In the genomic region with DNA sequence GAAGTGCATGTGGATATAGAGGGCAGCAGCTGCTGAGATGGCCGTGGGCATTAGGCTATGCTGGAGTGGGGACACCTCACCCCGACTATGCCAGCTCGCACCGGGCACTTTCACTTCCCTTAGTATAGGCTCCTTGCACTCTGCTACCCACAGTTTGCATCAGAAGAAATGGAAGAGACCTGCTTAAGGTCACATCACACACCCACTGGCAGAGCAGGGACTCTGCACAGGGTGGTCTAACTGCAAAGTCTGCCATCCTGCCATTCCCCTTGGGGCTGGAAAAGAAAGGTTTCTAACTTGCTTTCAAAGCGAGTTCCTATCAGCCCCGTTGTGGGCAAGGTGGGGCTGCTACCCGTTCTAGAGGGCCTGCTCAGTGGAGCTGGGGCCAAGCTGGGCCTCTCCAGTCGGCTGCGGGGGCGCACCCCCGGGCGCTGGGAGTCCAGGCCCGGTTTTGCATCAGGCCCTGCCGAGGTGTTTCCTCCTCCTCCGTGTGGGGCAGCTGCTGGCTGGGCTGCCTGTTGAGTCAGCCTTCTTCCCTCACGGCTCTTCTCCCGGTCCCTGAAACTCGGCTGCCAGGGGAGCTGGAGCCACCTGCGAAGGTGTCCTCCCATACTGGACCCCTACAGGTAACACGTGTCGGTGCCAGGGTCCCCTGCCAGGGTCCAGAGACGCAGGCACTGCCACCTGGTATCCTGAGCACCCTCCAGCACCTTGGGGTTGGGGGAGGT, we compare ENCODE assay signal across 8 cellular contexts. TPM values are rescaled to one million over a fixed set of nuclear protein-coding genes. Genes with fewer than 3 reads are reported as not detected.
DNase-seq lines count a peak whose midpoint lies in the region; ATAC-seq and TF ChIP-seq lines count a peak whose summit lies in the region.

A gene with protein sequence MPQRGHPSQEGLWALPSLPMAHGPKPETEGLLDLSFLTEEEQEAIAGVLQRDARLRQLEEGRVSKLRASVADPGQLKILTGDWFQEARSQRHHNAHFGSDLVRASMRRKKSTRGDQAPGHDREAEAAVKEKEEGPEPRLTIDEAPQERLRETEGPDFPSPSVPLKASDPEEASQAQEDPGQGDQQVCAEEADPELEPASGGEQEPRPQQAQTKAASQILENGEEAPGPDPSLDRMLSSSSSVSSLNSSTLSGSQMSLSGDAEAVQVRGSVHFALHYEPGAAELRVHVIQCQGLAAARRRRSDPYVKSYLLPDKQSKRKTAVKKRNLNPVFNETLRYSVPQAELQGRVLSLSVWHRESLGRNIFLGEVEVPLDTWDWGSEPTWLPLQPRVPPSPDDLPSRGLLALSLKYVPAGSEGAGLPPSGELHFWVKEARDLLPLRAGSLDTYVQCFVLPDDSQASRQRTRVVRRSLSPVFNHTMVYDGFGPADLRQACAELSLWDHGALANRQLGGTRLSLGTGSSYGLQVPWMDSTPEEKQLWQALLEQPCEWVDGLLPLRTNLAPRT (plus strand): TSS at position 498 of the 728 bp plus-strand sequence. CDS start 3,313 bp downstream, outside the sequence.

- no peaks in the 10 kb centered on the region for H3K9me3 Mint-ChIP-seq in neural progenitor cell

- H3K9me3 ChIP-seq in neural progenitor cell (ENCODE audit: low read depth) = no peaks in the 10 kb centered on the region

- H3K27me3 ChIP-seq in neural progenitor cell = no peaks in the 10 kb centered on the region

- H3K4me3 Mint-ChIP-seq in neural progenitor cell = peak within 1 kb of the TSS; percentile 64

- H3K9ac ChIP-seq in neural progenitor cell = no peak within 1 kb of the TSS

- peak within 1 kb of the TSS; percentile 81 for H3K4me2 ChIP-seq in neural progenitor cell

- H3K27ac ChIP-seq in neural progenitor cell = peak within 1 kb of the TSS; percentile 6

- no peaks in the 10 kb centered on the region for H3K36me3 ChIP-seq in neural progenitor cell

- H3F3A ChIP-seq in neural progenitor cell (ENCODE audit: low read depth) = peaks cover 40% of the 10 kb centered on the region

- H2AFZ ChIP-seq in neural progenitor cell (replicated peaks) = no peak within 1 kb of the TSS

- H3K27me3 Mint-ChIP-seq in neural progenitor cell (ENCODE audit: insufficient read depth, low read depth) = peaks cover 18% of the 10 kb centered on the region

- H4K20me1 ChIP-seq in neural progenitor cell (ENCODE audit: low read depth) = no peaks in the 10 kb centered on the region

- no peaks in the 10 kb centered on the region for H3K79me2 ChIP-seq in neural progenitor cell (ENCODE audit: low read depth)

- TF ChIP-seq CTCF in neural progenitor cell (IDR thresholded peaks at IDR 0.05) = no peak

- peaks cover 43% of the 10 kb centered on the region for H3K4me1 Mint-ChIP-seq in neural progenitor cell

- peak within 1 kb of the TSS; percentile 86 for H3K27ac Mint-ChIP-seq in neural progenitor cell

- ATAC-seq in HG03571 (IDR thresholded peaks at IDR 0.05; ENCODE audit: unreplicated experiment) (peak; percentile 46), esophagus mucosa (peak; percentile 66)

- peak within 1 kb of the TSS; percentile 38 for H3K4me3 ChIP-seq in neural progenitor cell

- H3K4me1 ChIP-seq in neural progenitor cell = peaks cover 42% of the 10 kb centered on the region

- peaks cover 1% of the 10 kb centered on the region for H3K36me3 Mint-ChIP-seq in neural progenitor cell

- peak; percentile 75 to 78 (median 78) for DNase-seq in NCI-H1417 (lab: John Stamatoyannopoulos, UW)
- no peak for DNase-seq in NCI-H1417 treated with DMSO at 0.1 percent for 48 hours (lab: John Stamatoyannopoulos, UW)
- DNase-seq in OCI-M1 (lab: John Stamatoyannopoulos, UW) = peak; percentile 74
- peak; percentile 42 for DNase-seq in activated T-cell treated with anti-CD3 and anti-CD28 coated beads for 4 hours
- DNase-seq in neural progenitor cell (ENCODE audit: low spot score) = peak; percentile 80
- DNase-seq in SW 1271 (lab: John Stamatoyannopoulos, UW) = no peak

RNA-seq across cellular contexts. Expression of the gene that starts here (rescaled TPM):
- total RNA-seq in esophagus mucosa (113 TPM), neural progenitor cell (ENCODE audit: low replicate concordance) (5.7 and 7.9 TPM in 2 replicates)

Comparison
In these comparisons a context has a peak if more than half of its experiments do, and no peak if none do; other contexts are left out.
1. RNA of the gene that starts here (total RNA-seq): 113 TPM in esophagus mucosa (single experiment); 5.7 to 7.9 TPM in neural progenitor cell; every median in the first group is over 10 times any median in the second.
2. DNase-seq: peak in NCI-H1417 (3 of 3), OCI-M1 (single experiment), activated T-cell treated with anti-CD3 and anti-CD28 coated beads for 4 hours (single experiment) and neural progenitor cell (single experiment); none in NCI-H1417 treated with DMSO at 0.1 percent for 48 hours (single experiment) and SW 1271 (0 of 2).